ENCODE assay signal across 8 cellular contexts in genomic region chr17:18183334-18184142, GRCh38. TPM values are rescaled to one million over a fixed set of nuclear protein-coding genes. Genes with fewer than 3 reads are reported as not detected.
DNase-seq lines count a peak whose midpoint lies in the region; ATAC-seq, FAIRE-seq and TF ChIP-seq lines count a peak whose summit lies in the region.

ALKBH5 (plus strand) TSS chr17:18183828; CDS start chr17:18184244, 416 bp downstream.

- peak within 1 kb of the TSS; percentile 92 for H4K8ac ChIP-seq in H1 (ENCODE audit: extremely low read depth, insufficient read depth, low read length)

- ATAC-seq in GM21381 (IDR thresholded peaks at IDR 0.05; ENCODE audit: unreplicated experiment) (peak; percentile 72), memory B cell (ENCODE audit: low read depth) (peak; percentile 85)

- no peaks in the 10 kb centered on the region for H3K9me3 Mint-ChIP-seq in Calu3 (ENCODE audit: low read depth, unreplicated experiment)
- H3K9me3 Mint-ChIP-seq in memory B cell = no peaks in the 10 kb centered on the region

- H2AK5ac ChIP-seq in H1 (ENCODE audit: low read depth, low read length) = no peak within 1 kb of the TSS

- H3K4me1 ChIP-seq in H1 (replicated peaks in 1 of 4; ENCODE audit: control insufficient read depth in 3 of 4, insufficient read depth in 4 of 4, low read length in 3 of 4) = peaks cover 5 to 25% (median 8%) of the 10 kb centered on the region in 4 experiments; a peak in 6 of 7 replicates

- DNase-seq in Calu3 (peak; percentile 92), HUDEP-2 (lab: John Stamatoyannopoulos, UW; ENCODE audit: unreplicated experiment in 76 of 76) (peak in 75 of 76 experiments; percentile 92 to 99 (median 97)), NOMO-1 treated with dmso at 0.1 percent for 144 hours (lab: John Stamatoyannopoulos, UW; ENCODE audit: unreplicated experiment) (peak; percentile 99), H1 (ENCODE audit: low read depth in 1 of 2, low spot score in 2 of 2) (peak; percentile 94 to 95), memory B cell (ENCODE audit: low spot score in 2 of 2) (peak; percentile 97 to 98)
- peak; percentile 96 to 97 (median 96) for DNase-seq in activated CD8-positive, alpha-beta memory T cell treated with anti-CD3 and anti-CD28 coated beads for 48 hours (ENCODE audit: low read depth in 2 of 3, low spot score in 2 of 3)
- peak; percentile 92 for DNase-seq in stimulated activated CD8-positive, alpha-beta memory T cell treated with anti-CD3 and anti-CD28 coated beads, Interleukin-12 subunit alpha, Interleukin-12 subunit beta, amount 100 ng/mL, for 24 hours (ENCODE audit: extremely low read depth)

- no peak within 1 kb of the TSS for H2BK15ac ChIP-seq in H1 (ENCODE audit: low read length)

- H3K4me3 Mint-ChIP-seq in Calu3 (ENCODE audit: low read depth, unreplicated experiment) (peak within 1 kb of the TSS; percentile 88), memory B cell (peak within 1 kb of the TSS; percentile 95)

- CTCF ChIA-PET in Calu3 (lab: Charles Lee) = interaction anchor here (0.5 to 0.7 kb wide), 3 partner anchors 25 to 1000 kb away, joined by 3 to 4 read pairs (median 3); no protein-coding TSS in a partner anchor
- CTCF ChIA-PET in H1 (lab: Charles Lee; ENCODE audit: partially characterized antibody) = interaction anchor here (1.1 to 4.8 kb wide), 5 partner anchors 10 to 42 kb away, joined by 4 to 53 read pairs (median 9); no protein-coding TSS in a partner anchor

- H3K9me3 ChIP-seq in H1 (ENCODE audit: insufficient read depth in 2 of 2, low read depth in 1 of 2, low read length in 1 of 2) = no peaks in the 10 kb centered on the region

- no peak within 1 kb of the TSS for H3K23ac ChIP-seq in H1 (ENCODE audit: insufficient read length)

- peaks cover 25% of the 10 kb centered on the region for H3K79me1 ChIP-seq in H1 (ENCODE audit: low read depth, low read length)

- H2BK12ac ChIP-seq in H1 (ENCODE audit: low read depth, low read length) = 0 out of 2 replicates have a peak within 1 kb of the TSS, but pooled peaks have one; percentile 71

- peak in 1 of 2 experiments; percentile 32; a peak in 1 of 3 replicates for TF ChIP-seq EP300 in H1 (IDR thresholded peaks at IDR 0.05; ENCODE audit: borderline replicate concordance in 1 of 2, low read depth in 2 of 2, low read length in 2 of 2)

- H2BK20ac ChIP-seq in H1 (ENCODE audit: low read length) = no peak within 1 kb of the TSS

- H2BK120ac ChIP-seq in H1 (replicated peaks; ENCODE audit: low read depth, low read length) = no peak within 1 kb of the TSS

- H2BK5ac ChIP-seq in H1 (ENCODE audit: low read depth, low read length) = peak within 1 kb of the TSS; percentile 97

- peak within 1 kb of the TSS; percentile 90 for H3K56ac ChIP-seq in H1 (replicated peaks; ENCODE audit: insufficient read length, low read depth, low read length)

- H3K4me1 Mint-ChIP-seq in Calu3 (ENCODE audit: low read depth, unreplicated experiment) (peaks cover 28% of the 10 kb centered on the region), memory B cell (peaks cover 40% of the 10 kb centered on the region)

- no peaks in the 10 kb centered on the region for H3K27me3 ChIP-seq in H1 (replicated peaks in 1 of 4; ENCODE audit: control insufficient read depth in 3 of 4, extremely low read depth in 1 of 4, insufficient read depth in 3 of 4, low read length in 3 of 4)

- H3K36me3 Mint-ChIP-seq in Calu3 (ENCODE audit: insufficient read depth, unreplicated experiment) (peaks cover 52% of the 10 kb centered on the region), memory B cell (peaks cover 9% of the 10 kb centered on the region)

- H3K27me3 Mint-ChIP-seq in Calu3 (ENCODE audit: unreplicated experiment) (no peaks in the 10 kb centered on the region), memory B cell (no peaks in the 10 kb centered on the region)

- H3K27ac Mint-ChIP-seq in Calu3 (ENCODE audit: unreplicated experiment) (peak within 1 kb of the TSS; percentile 90), memory B cell (peak within 1 kb of the TSS; percentile 97)

- peak within 1 kb of the TSS; percentile 92 for H4K91ac ChIP-seq in H1 (replicated peaks; ENCODE audit: insufficient read length, low read length)

- no TSS peak for BruUV-seq in Calu3 (replicated peaks; lab: Mats Ljungman, UMichigan)

- peaks cover 37 to 43% of the 10 kb centered on the region in 2 experiments for H3K79me2 ChIP-seq in H1 (ENCODE audit: control insufficient read depth in 1 of 2, insufficient read depth in 2 of 2, low read length in 2 of 2)

- peak within 1 kb of the TSS; percentile 53; the same call in 1 of the 2 replicates for H2AFZ ChIP-seq in H1 (ENCODE audit: low read length)

- peaks cover 3 to 17% (median 6%) of the 10 kb centered on the region in 4 experiments; a peak in 5 of 8 replicates for H3K36me3 ChIP-seq in H1 (ENCODE audit: control insufficient read depth in 2 of 4, insufficient read depth in 4 of 4, low read length in 3 of 4)

- H4K5ac ChIP-seq in H1 (ENCODE audit: insufficient read length, low read depth, low read length) = peak within 1 kb of the TSS; percentile 98

- no peak for TF ChIP-seq CTCF in Calu3 (IDR thresholded peaks at IDR 0.05; ENCODE audit: unreplicated experiment)
- peak; percentile 33 to 62 (median 49); a peak in 3 of 4 replicates for TF ChIP-seq CTCF in H1 (IDR thresholded peaks at IDR 0.05; ENCODE audit: control extremely low read depth in 1 of 3, insufficient read depth in 1 of 3, low read depth in 1 of 3, low read length in 3 of 3)

- POLR2A ChIA-PET in H1 (lab: Charles Lee; ENCODE audit: partially characterized antibody) = interaction anchor here (0.8 to 6.1 kb wide), 31 partner anchors 9 to 179 kb away, joined by 3 to 43 read pairs (median 6); partner anchors contain the start of genes LLGL1, SHMT1, SMCR8 and TOP3A

- H3K4me3 ChIP-seq in H1 (ENCODE audit: extremely low read depth in 1 of 4, insufficient read depth in 2 of 4, low read depth in 3 of 4, low read length in 4 of 4) = peak within 1 kb of the TSS; percentile 52 to 87 (median 80)

- H3K9ac ChIP-seq in H1 (replicated peaks in 1 of 4; ENCODE audit: extremely low read depth in 1 of 4, low read depth in 3 of 4, low read length in 3 of 4) = peak within 1 kb of the TSS; percentile 61 to 88 (median 82)

- TF ChIP-seq POLR2A in H1 (IDR thresholded peaks at IDR 0.05; ENCODE audit: control extremely low read depth in 1 of 2, low read depth in 2 of 2, low read length in 2 of 2) = no peak; a peak in 1 of 3 replicates

- 1% methylated on average over 85 of the region's 98 CpGs; no CpG with 5 or more reads in 1 of the 2 experiments for WGBS in H1 (ENCODE audit: extremely low coverage in 1 of 2, insufficient coverage in 1 of 2, insufficient read length in 1 of 2, insufficient replicate concordance in 2 of 2, low coverage in 1 of 2, low lambda C conversion rate in 2 of 2, missing lambda C conversion rate in 1 of 2), 2 experiments

- H3K27ac ChIP-seq in H1 (ENCODE audit: low read depth, low read length) = peak within 1 kb of the TSS; percentile 90

- no peak for TF ChIP-seq RAD21 in H1 (IDR thresholded peaks at IDR 0.05 in 1 of 2, conservative IDR thresholded peaks at IDR 0.05 in 1 of 2; ENCODE audit: low read depth in 2 of 2, low read length in 2 of 2)

- H3K4ac ChIP-seq in H1 (replicated peaks; ENCODE audit: insufficient read length, low read depth, low read length) = peak within 1 kb of the TSS; percentile 70

- peaks cover 25 to 33% of the 10 kb centered on the region in 2 experiments for H4K20me1 ChIP-seq in H1 (replicated peaks in 1 of 2; ENCODE audit: control insufficient read depth in 1 of 2, insufficient read depth in 2 of 2, low read length in 2 of 2)

- H3K18ac ChIP-seq in H1 (ENCODE audit: extremely low read depth, low read length) = peak within 1 kb of the TSS; percentile 100

- no peak within 1 kb of the TSS for H3K14ac ChIP-seq in H1 (ENCODE audit: insufficient read length)

- H3K23me2 ChIP-seq in H1 (ENCODE audit: low read depth, low read length) = peaks cover 18% of the 10 kb centered on the region

- H3K4me2 ChIP-seq in H1 (ENCODE audit: insufficient read depth in 1 of 2, low read depth in 2 of 2, low read length in 2 of 2) = peak within 1 kb of the TSS; percentile 68 to 99

- intact Hi-C loops in Calu3 (cut with micrococcal nuclease; ENCODE audit: unreplicated experiment) = no loop called here

- FAIRE-seq in H1 (lab: Jason Lieb, UNC) = peak; percentile 63

TF ChIP-seq in H1, 55 proteins besides CTCF, POLR2A, EP300 and RAD21 (continues in another document):
- TF ChIP-seq CREB1 (IDR thresholded peaks at IDR 0.05) (peak; percentile 84), SP2 (IDR thresholded peaks at IDR 0.05; ENCODE audit: low read length) (peak; percentile 74), RNF2 (IDR thresholded peaks at IDR 0.05; ENCODE audit: borderline replicate concordance, low read depth, low read length, missing control alignments, poor library complexity, severe bottlenecking) (no peak), KDM5A (IDR thresholded peaks at IDR 0.05; ENCODE audit: low read length) (no peak), MAX (IDR thresholded peaks at IDR 0.05) (peak; percentile 51; the same call in 1 of the 2 replicates), NRF1 (IDR thresholded peaks at IDR 0.05; ENCODE audit: low read depth, low read length) (peak; percentile 98), GTF2F1 (IDR thresholded peaks at IDR 0.05; ENCODE audit: borderline replicate concordance, low read depth, low read length) (no peak), SIN3A (conservative IDR thresholded peaks at IDR 0.05 in 1 of 2, IDR thresholded peaks at IDR 0.05 in 1 of 2; ENCODE audit: low read depth in 1 of 2, low read length in 2 of 2) (peak; percentile 57 to 77; a peak in 2 of 4 replicates), HDAC2 (IDR thresholded peaks at IDR 0.05; ENCODE audit: borderline replicate concordance in 1 of 2, low read depth in 2 of 2, low read length in 2 of 2) (peak in 1 of 2 experiments; percentile 68; a peak in 2 of 4 replicates), SAP30 (IDR thresholded peaks at IDR 0.05; ENCODE audit: insufficient read depth, insufficient replicate concordance, low read length) (no peak), TAF7 (optimal IDR thresholded peaks at IDR 0.05; ENCODE audit: borderline replicate concordance, low read depth, low read length) (peak; percentile 41), FOSL1 (IDR thresholded peaks at IDR 0.05; ENCODE audit: insufficient read depth, low read depth, low read length) (no peak)

RNA-seq across cellular contexts. Expression of gene ALKBH5, which starts in this region (rescaled TPM):
- total RNA-seq in Calu3 (2022) = 51.7 and 54.9 TPM in 2 replicates
- total RNA-seq in H1 (2021; fragmentation: NEBNext Ultra II Directional; extraction: Animal tissue kit (Norgen Biotek cat#: 25700)) = 86.4 and 86.6 TPM in 2 replicates
- 63.7 and 66.5 TPM in 2 replicates for polyA plus RNA-seq in H1 (2011; rRNA removed)
- polyA plus RNA-seq in H1 (2011; cell fraction: cytosol; rRNA removed) = 58.7 TPM
- 46.3 TPM for polyA plus RNA-seq in H1 (2011; cell fraction: nucleus; rRNA removed)
- polyA plus RNA-seq in H1 (2012, experiment 1 of 2) = 39.8 to 45.6 TPM (median 42.8 TPM) in 4 replicates
- polyA plus RNA-seq in H1 (2012, experiment 2 of 2) = 74.9 TPM
- 45.3 TPM for polyA plus RNA-seq in H1 (2013, experiment 1 of 2)
- 45.3 TPM for polyA plus RNA-seq in H1 (2013, experiment 2 of 2)
- polyA minus RNA-seq in H1 (2011; rRNA and poly(A)+ RNA removed) = 74.1 and 101 TPM in 2 replicates
- polyA minus RNA-seq in H1 (2011; cell fraction: cytosol; rRNA and poly(A)+ RNA removed) = 76.5 TPM
- 35.4 TPM for polyA minus RNA-seq in H1 (2011; cell fraction: nucleus; rRNA and poly(A)+ RNA removed)

Comparison
In these comparisons a context has a peak if more than half of its experiments do, and no peak if none do; other contexts are left out.
1. Peak in every context shown above with its lines: DNase-seq, ATAC-seq, H3K4me3 ChIP-seq and H3K27ac ChIP-seq.